ENCODE assay signal across 25 cellular contexts in the genomic region with DNA sequence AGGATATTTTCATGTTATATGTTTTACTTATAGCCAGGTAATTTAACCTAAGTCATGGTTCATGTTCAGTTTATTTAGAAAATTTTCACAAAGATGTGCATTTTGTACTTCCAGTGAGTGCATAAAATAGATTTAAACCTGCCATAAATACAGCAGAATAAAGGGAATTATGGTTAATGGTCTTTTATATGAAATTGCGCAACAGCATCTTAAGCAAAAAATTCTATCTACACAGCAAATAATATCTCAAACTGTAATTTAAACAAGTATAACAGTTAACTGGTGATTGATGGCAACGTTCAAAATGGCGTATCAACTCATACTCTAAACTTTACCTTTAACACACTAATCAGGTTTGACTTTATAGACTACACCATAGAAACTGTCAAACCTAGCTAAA.
"Had no signal": no experiment of that assay in that cellular context is flagged by ENCODE, and none has a peak within 500 bp of the region (broad histone marks: within the 10 kb centered on the region; RNA-seq: fewer than 3 reads in every experiment).

No MANE protein-coding gene starts in this region.

- ATAC-seq: foreskin keratinocyte; gastroesophageal sphincter; heart left ventricle; left colon; left lobe of liver; left ventricle myocardium superior; lower lobe of right lung; mucosa of descending colon; naive thymus-derived CD8-positive, alpha-beta T cell had no signal

- DNase-seq: dermis blood vessel endothelial cell; dorsolateral prefrontal cortex; effector CD4-positive, alpha-beta T cell; effector memory CD4-positive, alpha-beta T cell; foreskin keratinocyte; heart left ventricle; hypothalamus; immature natural killer cell; islet precursor cell; kidney; kidney glomerular epithelial cell; left colon; left ventricle myocardium superior; lower lobe of right lung; mesenchymal stem cell; mucosa of descending colon; naive B cell; naive thymus-derived CD8-positive, alpha-beta T cell had no signal

- H3K79me2 ChIP-seq: hepatocyte had no signal

- H3K4me3 ChIP-seq: coronary artery, dorsolateral prefrontal cortex, esophagus muscularis mucosa, gastroesophageal sphincter, heart left ventricle, hepatocyte, lower lobe of right lung, mucosa of descending colon had no signal

- H3K27ac ChIP-seq: coronary artery, dorsolateral prefrontal cortex, esophagus muscularis mucosa, foreskin keratinocyte, gastroesophageal sphincter, heart left ventricle, hepatocyte, lower lobe of right lung had no signal

- H2AFZ ChIP-seq: hepatocyte had no signal

- H3K36me3 ChIP-seq: esophagus muscularis mucosa, gastroesophageal sphincter, heart left ventricle, lower lobe of right lung had no signal

- FAIRE-seq: endothelial cell of umbilical vein, frontal cortex, kidney had no signal

- H3K9me3 ChIP-seq: esophagus muscularis mucosa, gastroesophageal sphincter, heart left ventricle, lower lobe of right lung, mucosa of descending colon had no signal

- H3K4me2 ChIP-seq: hepatocyte had no signal

- H3K4me1 ChIP-seq: esophagus muscularis mucosa, foreskin keratinocyte, gastroesophageal sphincter, heart left ventricle, lower lobe of right lung had no signal

- H3K27me3 ChIP-seq: esophagus muscularis mucosa, foreskin keratinocyte, gastroesophageal sphincter, heart left ventricle, hepatocyte had no signal
